In genomic region chr17:80732268-80732667, GRCh38 we compare ENCODE assay signal across 15 cellular contexts.
DNase-seq lines count a peak whose midpoint lies in the region; ATAC-seq, FAIRE-seq and TF ChIP-seq lines count a peak whose summit lies in the region.
"Had no signal": no experiment of that assay in that cellular context is flagged by ENCODE, and none has a peak within 500 bp of the region (broad histone marks: within the 10 kb centered on the region; RNA-seq: fewer than 3 reads in every experiment).

No MANE protein-coding gene starts in this region.

- CTCF ChIA-PET in WTC11 (lab: Charles Lee), result interaction anchor here (0.8 kb wide), 1 partner anchor 167 kb away, joined by 3 read pairs; no protein-coding TSS in a partner anchor

- no peak for FAIRE-seq in D721Med (lab: Jason Lieb, UNC)

- H3K4me3 ChIP-seq in fibroblast of villous mesenchyme (ENCODE audit: low read depth, low read length), result no peak overlapping the region
- H3K4me3 ChIP-seq: mucosa of descending colon, SJCRH30 had no signal

- intact Hi-C loops in natural killer cell (cut with micrococcal nuclease), result no loop called here

- H3K9me3 Mint-ChIP-seq in WTC11 (no peaks in the 10 kb centered on the region), natural killer cell (no peaks in the 10 kb centered on the region)

- TF ChIP-seq CTCF in WTC11 (IDR thresholded peaks at IDR 0.05) (no peak), fibroblast of villous mesenchyme (IDR thresholded peaks at IDR 0.05; ENCODE audit: insufficient read depth, low read depth, low read length) (no peak), natural killer cell (IDR thresholded peaks at IDR 0.05) (no peak), D721Med (IDR thresholded peaks at IDR 0.05; ENCODE audit: insufficient read depth, missing control alignments) (no peak)

- ATAC-seq in WTC11 (peak; percentile 43; the same call in 1 of the 2 replicates), natural killer cell (no peak), HG03135 (IDR thresholded peaks at IDR 0.05; ENCODE audit: unreplicated experiment) (no peak)
- ATAC-seq: mucosa of descending colon had no signal

- H3K27ac Mint-ChIP-seq in WTC11, result peak overlapping the region; percentile 47; the same call in 1 of the 2 replicates
- H3K27ac Mint-ChIP-seq in natural killer cell, result no peak overlapping the region

- H3K4me1 Mint-ChIP-seq in WTC11, result peaks cover 17% of the 10 kb centered on the region
- H3K4me1 Mint-ChIP-seq in natural killer cell, result peaks cover 15 to 26% of the 10 kb centered on the region in 2 donors

- H3K4me3 Mint-ChIP-seq in WTC11, result no peak overlapping the region
- no peak overlapping the region for H3K4me3 Mint-ChIP-seq in natural killer cell

- POLR2A ChIA-PET in WTC11 (lab: Charles Lee), result no interaction called here

- H3K36me3 Mint-ChIP-seq in WTC11 (peaks cover 2% of the 10 kb centered on the region), natural killer cell (no peaks in the 10 kb centered on the region)

- no peaks in the 10 kb centered on the region for H3K27me3 Mint-ChIP-seq in WTC11 (ENCODE audit: low read depth)
- H3K27me3 Mint-ChIP-seq in natural killer cell (ENCODE audit: low read depth in 2 of 2), result no peaks in the 10 kb centered on the region

- peak; percentile 88 for DNase-seq in AG08395 (ENCODE audit: low spot score)
- DNase-seq in ELR (ENCODE audit: low read depth), result peak; percentile 72
- DNase-seq in WTC11 (ENCODE audit: low spot score), result no peak
- peak; percentile 61 for DNase-seq in fibroblast of villous mesenchyme (ENCODE audit: low read depth)
- no peak for DNase-seq in natural killer cell
- DNase-seq in D721Med (ENCODE audit: insufficient read length, low spot score), result no peak
- DNase-seq in DMS 273 treated with DMSO at 0.1 percent for 48 hours (lab: John Stamatoyannopoulos, UW), result no peak
- DNase-seq: activated gamma-delta T cell treated with Interleukin-2 at 50 U/mL for 16 hours; C1 segment of cervical spinal cord; mucosa of descending colon; NCI-H1048; NCI-H2171; NK-92 treated with Interleukin-12 subunit alpha and Interleukin-12 subunit beta, amount 100 ng/mL, for 24 hours had no signal

TF ChIP-seq in WTC11, 78 proteins besides CTCF, POLR2A, EP300 and RAD21 (continues in another document):
- TF ChIP-seq ZNF423 (CRISPR knock-in tag; IDR thresholded peaks at IDR 0.05) (no peak), PREB (CRISPR knock-in tag; IDR thresholded peaks at IDR 0.05; ENCODE audit: borderline replicate concordance) (no peak), E2F5 (CRISPR knock-in tag; IDR thresholded peaks at IDR 0.05) (no peak), AFF4 (CRISPR knock-in tag; IDR thresholded peaks at IDR 0.05; ENCODE audit: borderline replicate concordance) (no peak), MXD4 (CRISPR knock-in tag; IDR thresholded peaks at IDR 0.05; ENCODE audit: borderline replicate concordance) (no peak), FOXJ3 (CRISPR knock-in tag; IDR thresholded peaks at IDR 0.05; ENCODE audit: borderline replicate concordance) (no peak), MAX (CRISPR knock-in tag; IDR thresholded peaks at IDR 0.05) (no peak), NFYB (CRISPR knock-in tag; conservative IDR thresholded peaks at IDR 0.05; ENCODE audit: low read depth) (no peak), GABPB1 (CRISPR knock-in tag; IDR thresholded peaks at IDR 0.05) (no peak), CBFB (CRISPR knock-in tag; IDR thresholded peaks at IDR 0.05; ENCODE audit: low read depth) (no peak), ZNF232 (CRISPR knock-in tag; IDR thresholded peaks at IDR 0.05) (no peak)
- TF ChIP-seq, protein P1, sequence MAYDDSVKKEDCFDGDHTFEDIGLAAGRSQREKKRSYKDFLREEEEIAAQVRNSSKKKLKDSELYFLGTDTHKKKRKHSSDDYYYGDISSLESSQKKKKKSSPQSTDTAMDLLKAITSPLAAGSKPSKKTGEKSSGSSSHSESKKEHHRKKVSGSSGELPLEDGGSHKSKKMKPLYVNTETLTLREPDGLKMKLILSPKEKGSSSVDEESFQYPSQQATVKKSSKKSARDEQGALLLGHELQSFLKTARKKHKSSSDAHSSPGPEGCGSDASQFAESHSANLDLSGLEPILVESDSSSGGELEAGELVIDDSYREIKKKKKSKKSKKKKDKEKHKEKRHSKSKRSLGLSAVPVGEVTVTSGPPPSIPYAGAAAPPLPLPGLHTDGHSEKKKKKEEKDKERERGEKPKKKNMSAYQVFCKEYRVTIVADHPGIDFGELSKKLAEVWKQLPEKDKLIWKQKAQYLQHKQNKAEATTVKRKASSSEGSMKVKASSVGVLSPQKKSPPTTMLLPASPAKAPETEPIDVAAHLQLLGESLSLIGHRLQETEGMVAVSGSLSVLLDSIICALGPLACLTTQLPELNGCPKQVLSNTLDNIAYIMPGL (CRISPR knock-in tag; IDR thresholded peaks at IDR 0.05), result no peak
- TF ChIP-seq, protein P2, sequence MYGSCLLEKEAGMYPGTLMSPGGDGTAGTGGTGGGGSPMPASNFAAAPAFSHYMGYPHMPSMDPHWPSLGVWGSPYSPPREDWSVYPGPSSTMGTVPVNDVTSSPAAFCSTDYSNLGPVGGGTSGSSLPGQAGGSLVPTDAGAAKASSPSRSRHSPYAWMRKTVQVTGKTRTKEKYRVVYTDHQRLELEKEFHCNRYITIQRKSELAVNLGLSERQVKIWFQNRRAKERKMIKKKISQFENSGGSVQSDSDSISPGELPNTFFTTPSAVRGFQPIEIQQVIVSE (CRISPR knock-in tag; IDR thresholded peaks at IDR 0.05; ENCODE audit: borderline replicate concordance), result no peak
- TF ChIP-seq, protein P3, sequence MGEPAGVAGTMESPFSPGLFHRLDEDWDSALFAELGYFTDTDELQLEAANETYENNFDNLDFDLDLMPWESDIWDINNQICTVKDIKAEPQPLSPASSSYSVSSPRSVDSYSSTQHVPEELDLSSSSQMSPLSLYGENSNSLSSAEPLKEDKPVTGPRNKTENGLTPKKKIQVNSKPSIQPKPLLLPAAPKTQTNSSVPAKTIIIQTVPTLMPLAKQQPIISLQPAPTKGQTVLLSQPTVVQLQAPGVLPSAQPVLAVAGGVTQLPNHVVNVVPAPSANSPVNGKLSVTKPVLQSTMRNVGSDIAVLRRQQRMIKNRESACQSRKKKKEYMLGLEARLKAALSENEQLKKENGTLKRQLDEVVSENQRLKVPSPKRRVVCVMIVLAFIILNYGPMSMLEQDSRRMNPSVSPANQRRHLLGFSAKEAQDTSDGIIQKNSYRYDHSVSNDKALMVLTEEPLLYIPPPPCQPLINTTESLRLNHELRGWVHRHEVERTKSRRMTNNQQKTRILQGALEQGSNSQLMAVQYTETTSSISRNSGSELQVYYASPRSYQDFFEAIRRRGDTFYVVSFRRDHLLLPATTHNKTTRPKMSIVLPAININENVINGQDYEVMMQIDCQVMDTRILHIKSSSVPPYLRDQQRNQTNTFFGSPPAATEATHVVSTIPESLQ (CRISPR knock-in tag; IDR thresholded peaks at IDR 0.05), result no peak

Comparison
In these comparisons a context has a peak if more than half of its experiments do, and no peak if none do; other contexts are left out.
1. DNase-seq: peak in AG08395 (single experiment), ELR (single experiment) and fibroblast of villous mesenchyme (single experiment); none in WTC11 (single experiment), natural killer cell (single experiment), D721Med (single experiment) and DMS 273 treated with DMSO at 0.1 percent for 48 hours (single experiment).